ENCODE assay signal across 9 cellular contexts in the genomic region with DNA sequence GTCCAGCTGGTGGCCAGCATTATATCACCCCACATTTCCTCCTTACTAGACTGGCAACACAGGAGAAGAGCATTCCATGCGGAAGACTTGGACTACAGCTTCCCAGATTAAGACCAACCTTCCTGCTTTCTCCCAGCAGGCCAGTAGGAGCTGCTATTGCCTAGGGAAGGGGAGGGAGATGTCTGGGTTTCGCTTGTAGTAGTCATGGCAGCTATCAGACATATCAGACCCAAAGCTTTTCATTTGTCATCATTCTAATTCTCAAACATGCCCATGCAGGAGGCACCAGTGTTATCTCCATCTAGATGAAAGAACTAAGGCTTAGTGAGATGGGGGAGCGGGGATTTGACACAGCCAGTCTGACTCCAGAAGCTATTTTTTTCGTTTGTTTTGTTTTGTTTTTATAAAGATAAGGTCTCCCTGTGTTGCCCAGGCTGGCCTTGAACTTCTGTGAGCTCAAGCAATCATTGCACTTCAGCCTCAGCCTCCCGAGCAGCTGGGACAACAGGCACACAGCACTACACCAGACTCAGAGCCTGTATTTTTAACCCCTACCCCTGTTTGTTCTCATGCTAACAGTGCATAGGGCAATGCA. TPM values are rescaled to one million over a fixed set of nuclear protein-coding genes. Genes with fewer than 3 reads are reported as not detected.
DNase-seq lines count a peak whose midpoint lies in the region; ATAC-seq, FAIRE-seq and TF ChIP-seq lines count a peak whose summit lies in the region.
"Had no signal": no experiment of that assay in that cellular context is flagged by ENCODE, and none has a peak within 500 bp of the region (broad histone marks: within the 10 kb centered on the region; RNA-seq: fewer than 3 reads in every experiment).

No MANE protein-coding gene starts in this region.

- 21% methylated on average over 4 of the region's 5 CpGs for WGBS in right lobe of liver (ENCODE audit: insufficient coverage, low coverage, low lambda C conversion rate, missing lambda C conversion rate)
- WGBS in transverse colon (ENCODE audit: low coverage in 1 of 2), 2 donors = 17 to 23% methylated on average over 1 to 5 of the region's 5 CpGs

- in situ Hi-C loops in transverse colon (cut with MboI; ENCODE audit: low pct_ligation_motif_present in 1 of 4, low pct_unique_long_range_greater_than_20kb in 1 of 4, low sequenced_read_pairs in 3 of 4) = no loop called here

- TF ChIP-seq POLR2A in right lobe of liver (IDR thresholded peaks at IDR 0.05) (no peak), transverse colon (IDR thresholded peaks at IDR 0.05) (no peak)

- H3K27ac ChIP-seq in colonic mucosa (no peak overlapping the region), right lobe of liver (peak overlapping the region in 1 of 3 donors; percentile 71), transverse colon (no peak overlapping the region)

- H3K27me3 ChIP-seq in colonic mucosa = no peaks in the 10 kb centered on the region
- no peaks in the 10 kb centered on the region for H3K27me3 ChIP-seq in right lobe of liver
- H3K27me3 ChIP-seq in transverse colon = no peaks in the 10 kb centered on the region

- TF ChIP-seq CTCF in colonic mucosa (IDR thresholded peaks at IDR 0.05) = peak; percentile 76
- TF ChIP-seq CTCF in right lobe of liver (IDR thresholded peaks at IDR 0.05) = peak; percentile 72 to 88 (median 82)
- TF ChIP-seq CTCF in transverse colon (IDR thresholded peaks at IDR 0.05) = peak; percentile 72 to 92 (median 80)

- H3K9ac ChIP-seq in colonic mucosa (ENCODE audit: low read depth in 2 of 2, low read length in 2 of 2) = no peak overlapping the region

- TF ChIP-seq EP300 in transverse colon (IDR thresholded peaks at IDR 0.05; ENCODE audit: low read depth) = no peak

- H3K4me3 ChIP-seq in colonic mucosa (no peak overlapping the region), right lobe of liver (no peak overlapping the region), transverse colon (no peak overlapping the region)

- H3K36me3 ChIP-seq in colonic mucosa (no peaks in the 10 kb centered on the region), right lobe of liver (no peaks in the 10 kb centered on the region), transverse colon (no peaks in the 10 kb centered on the region)

- intact Hi-C loops in colonic mucosa (cut with DNase I) = loop anchor here (5.0 kb wide), 1 partner anchor 177 kb away; no protein-coding TSS in a partner anchor
- intact Hi-C loops in right lobe of liver (cut with DNase I) = loop anchor here in 1 of 2 donors (10.0 kb wide), 1 partner anchor 190 kb away; no protein-coding TSS in a partner anchor
- intact Hi-C loops in transverse colon (cut with DNase I; ENCODE audit: low total_unique reads) = loop anchor here (2.0 kb wide), 1 partner anchor 178 kb away; no protein-coding TSS in a partner anchor

- ATAC-seq in right lobe of liver (peak; percentile 47 to 81 (median 68)), HG02642 (IDR thresholded peaks at IDR 0.05; ENCODE audit: poor library complexity, unreplicated experiment) (no peak)

- DNase-seq in DMS114 treated with DMSO at 0.1 percent for 48 hours (lab: John Stamatoyannopoulos, UW; ENCODE audit: unreplicated experiment) = peak; percentile 34
- DNase-seq in HS-5 (ENCODE audit: low read depth) = peak; percentile 26
- peak; percentile 23 for DNase-seq in RCC 7860 (ENCODE audit: low spot score)
- DNase-seq in colonic mucosa = peak; percentile 81
- DNase-seq in right lobe of liver = peak; percentile 51 to 67 (median 55)
- peak; percentile 61 for DNase-seq in transverse colon
- no peak for DNase-seq in activated gamma-delta T cell (lab: John Stamatoyannopoulos, UW)

- H3K9me3 ChIP-seq in colonic mucosa = no peaks in the 10 kb centered on the region
- no peaks in the 10 kb centered on the region for H3K9me3 ChIP-seq in right lobe of liver
- H3K9me3 ChIP-seq in transverse colon = no peaks in the 10 kb centered on the region

- no peak for FAIRE-seq in RCC 7860 (lab: Jason Lieb, UNC)

- H3K4me1 ChIP-seq in colonic mucosa (peaks cover 3% of the 10 kb centered on the region), right lobe of liver (peaks cover 0 to 35% (median 3%) of the 10 kb centered on the region in 4 donors), transverse colon (peaks cover 7 to 38% (median 11%) of the 10 kb centered on the region in 4 donors)

RNA-seq across cellular contexts. Expression of a gene that starts 4.5 kb away (rescaled TPM):
- total RNA-seq in colonic mucosa (100 to 1,000 TPM; 135 to 864 TPM), right lobe of liver (1,000 to 10,000 TPM in 1 of 6 experiments, 100 to 1,000 TPM in 5; 109 to 1,136 (median 151) TPM), transverse colon (100 to 1,000 TPM in 1 of 4 donors, 10 to 100 TPM in 3; 14.9 to 154 (median 60.9) TPM)
- total RNA-seq: skeletal muscle tissue had no signal

RNA-seq across cellular contexts. Expression of a gene that starts 51.5 kb away (rescaled TPM):
- not detected for total RNA-seq in colonic mucosa
- not detected for total RNA-seq in right lobe of liver
- not detected for total RNA-seq in transverse colon
- total RNA-seq: skeletal muscle tissue had no signal
